In the genomic region with DNA sequence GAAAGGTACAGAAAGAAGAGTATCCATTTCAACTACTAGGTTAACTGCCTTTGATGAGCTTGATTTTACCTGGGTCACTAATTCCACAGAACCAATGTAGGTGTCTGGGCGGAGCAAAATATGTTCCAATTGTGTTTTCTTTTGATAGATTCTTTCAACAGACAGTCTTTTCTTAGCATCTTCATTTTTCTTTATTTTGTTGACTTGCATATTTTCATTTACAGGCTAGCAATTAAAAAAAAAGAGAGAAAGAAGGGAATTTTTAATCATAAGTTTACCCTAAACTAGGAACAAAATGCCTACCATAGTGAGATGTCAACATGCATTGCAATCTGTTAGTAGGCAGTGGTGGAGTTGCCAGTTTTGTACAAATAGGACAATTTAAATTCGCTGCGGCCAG, we compare ENCODE assay signal across 9 cellular contexts. TPM values are rescaled to one million over a fixed set of nuclear protein-coding genes. Genes with fewer than 3 reads are reported as not detected.
DNase-seq lines count a peak whose midpoint lies in the region; ATAC-seq and TF ChIP-seq lines count a peak whose summit lies in the region.
"Had no signal": no experiment of that assay in that cellular context is flagged by ENCODE, and none has a peak within 500 bp of the region (broad histone marks: within the 10 kb centered on the region; RNA-seq: fewer than 3 reads in every experiment).

No MANE protein-coding gene starts in this region.

- H3K9me3 Mint-ChIP-seq in T-helper 2 cell treated with Interferon-gamma antibody and Interleukin-4, amounts not matched to agents 5 μg/mL and 100 μg/mL, for 36 hours: no peaks in the 10 kb centered on the region
- H3K9me3 Mint-ChIP-seq in endothelial cell (ENCODE audit: unreplicated experiment) (no peaks in the 10 kb centered on the region), osteocyte (ENCODE audit: unreplicated experiment) (no peaks in the 10 kb centered on the region)

- peak overlapping the region; percentile 99 for H3K4me3 Mint-ChIP-seq in T-helper 2 cell treated with Interferon-gamma antibody and Interleukin-4, amounts not matched to agents 5 μg/mL and 100 μg/mL, for 36 hours
- peak overlapping the region; percentile 98 for H3K4me3 Mint-ChIP-seq in endothelial cell (ENCODE audit: unreplicated experiment)
- H3K4me3 Mint-ChIP-seq in osteocyte (ENCODE audit: unreplicated experiment): peak overlapping the region; percentile 94

- H3K27me3 Mint-ChIP-seq in T-helper 2 cell treated with Interferon-gamma antibody and Interleukin-4, amounts not matched to agents 5 μg/mL and 100 μg/mL, for 36 hours (ENCODE audit: low read depth): no peaks in the 10 kb centered on the region
- H3K27me3 Mint-ChIP-seq in endothelial cell (ENCODE audit: unreplicated experiment): peaks cover 2% of the 10 kb centered on the region
- no peaks in the 10 kb centered on the region for H3K27me3 Mint-ChIP-seq in osteocyte (ENCODE audit: unreplicated experiment)

- intact Hi-C loops in Panc1 (cut with micrococcal nuclease; ENCODE audit: unreplicated experiment): loop anchor here (10.0 kb wide), 1 partner anchor 112 kb away; a partner anchor contains a TSS

- peak overlapping the region; percentile 97 for H3K27ac Mint-ChIP-seq in T-helper 2 cell treated with Interferon-gamma antibody and Interleukin-4, amounts not matched to agents 5 μg/mL and 100 μg/mL, for 36 hours
- H3K27ac Mint-ChIP-seq in endothelial cell (ENCODE audit: unreplicated experiment) (no peak overlapping the region), osteocyte (ENCODE audit: unreplicated experiment) (peak overlapping the region; percentile 47)

- CTCF ChIA-PET in Panc1 (lab: Charles Lee): interaction anchor here (0.5 to 0.6 kb wide), 2 partner anchors 33 to 1272 kb away, joined by 3 to 5 read pairs; a partner anchor contains a TSS

- peaks cover 40% of the 10 kb centered on the region for H3K4me1 Mint-ChIP-seq in T-helper 2 cell treated with Interferon-gamma antibody and Interleukin-4, amounts not matched to agents 5 μg/mL and 100 μg/mL, for 36 hours (ENCODE audit: low read depth)
- H3K4me1 Mint-ChIP-seq in endothelial cell (ENCODE audit: unreplicated experiment) (peaks cover 7% of the 10 kb centered on the region), osteocyte (ENCODE audit: unreplicated experiment) (peaks cover 41% of the 10 kb centered on the region)

- H3K27me3 ChIP-seq in Panc1 (ENCODE audit: control insufficient read depth, insufficient read depth, low read length): no peaks in the 10 kb centered on the region

- H3K4me3 ChIP-seq in Panc1 (ENCODE audit: low read depth in 2 of 2, low read length in 2 of 2): peak overlapping the region; percentile 83 to 86

- H3K27ac ChIP-seq in Panc1 (ENCODE audit: low read length): peak overlapping the region; percentile 95

- TF ChIP-seq CTCF in Panc1 (IDR thresholded peaks at IDR 0.05): no peak
- TF ChIP-seq CTCF in endothelial cell (IDR thresholded peaks at IDR 0.05; ENCODE audit: unreplicated experiment): no peak
- TF ChIP-seq CTCF in osteocyte (IDR thresholded peaks at IDR 0.05): no peak
- no peak for TF ChIP-seq CTCF in GM13977 (IDR thresholded peaks at IDR 0.05; ENCODE audit: extremely low read depth, insufficient read depth, missing control alignments)

- H3K36me3 Mint-ChIP-seq in T-helper 2 cell treated with Interferon-gamma antibody and Interleukin-4, amounts not matched to agents 5 μg/mL and 100 μg/mL, for 36 hours (ENCODE audit: low read depth): peaks cover 49% of the 10 kb centered on the region
- H3K36me3 Mint-ChIP-seq in endothelial cell (ENCODE audit: low read depth, unreplicated experiment) (no peaks in the 10 kb centered on the region), osteocyte (ENCODE audit: unreplicated experiment) (no peaks in the 10 kb centered on the region)

- ATAC-seq in Panc1 (no peak), GM18868 (IDR thresholded peaks at IDR 0.05; ENCODE audit: unreplicated experiment) (no peak)

- DNase-seq in T-helper 2 cell treated with Interferon-gamma antibody and Interleukin-4, amounts not matched to agents 5 μg/mL and 100 μg/mL, for 36 hours (ENCODE audit: low spot score): no peak
- no peak for DNase-seq in T-helper 2 cell
- DNase-seq in Panc1 (ENCODE audit: low read depth, low spot score): no peak
- no peak for DNase-seq in endothelial cell (ENCODE audit: low spot score)
- DNase-seq in osteocyte (ENCODE audit: extremely low spot score, unreplicated experiment): no peak
- DNase-seq in NOMO-1 treated with DMSO at 0.1 percent for 48 hours (lab: John Stamatoyannopoulos, UW; ENCODE audit: unreplicated experiment): no peak
- no peak for DNase-seq in GM13977 (ENCODE audit: low spot score)
- DNase-seq: aorta had no signal

- peaks cover 33% of the 10 kb centered on the region for H3K36me3 ChIP-seq in Panc1 (ENCODE audit: control insufficient read depth, insufficient read depth, low read length)

- POLR2A ChIA-PET in Panc1 (lab: Charles Lee): no interaction called here

- no peaks in the 10 kb centered on the region for H3K9me3 ChIP-seq in Panc1 (ENCODE audit: control insufficient read depth, insufficient read depth, low read depth, low read length)

- H3K4me1 ChIP-seq in Panc1 (ENCODE audit: control insufficient read depth, insufficient read depth, low read length): peaks cover 18% of the 10 kb centered on the region

- in situ Hi-C loops in Panc1 (cut with HindIII; ENCODE audit: low pct_unique_long_range_greater_than_20kb, low sequenced_read_pairs): no loop called here
- in situ Hi-C loops in GM13977 (cut with MboI; ENCODE audit: low pct_unique_long_range_greater_than_20kb, low sequenced_read_pairs, unreplicated experiment): no loop called here

- BruUV-seq in Panc1 (replicated peaks; lab: Mats Ljungman, UMichigan): no TSS peak

RNA-seq across cellular contexts. Expression of a gene that starts 1.0 kb away (rescaled TPM):
- 230 TPM for total RNA-seq in Panc1 (2021; ENCODE audit: unreplicated experiment)
- polyA plus RNA-seq in Panc1 (2012; ENCODE audit: insufficient read length): 28.5 TPM
- 28.3 TPM for total RNA-seq in endothelial cell (ENCODE audit: unreplicated experiment)
- total RNA-seq in osteocyte: 41.9 and 43.3 TPM in 2 replicates

RNA-seq across cellular contexts. Expression of a gene that starts 26.6 kb away (rescaled TPM):
- 27.1 TPM for total RNA-seq in Panc1 (2021; ENCODE audit: unreplicated experiment)
- 30.2 TPM for polyA plus RNA-seq in Panc1 (2012; ENCODE audit: insufficient read length)
- total RNA-seq in endothelial cell (ENCODE audit: unreplicated experiment): 1,531 TPM
- 2,074 and 2,132 TPM in 2 replicates for total RNA-seq in osteocyte

RNA-seq across cellular contexts. Expression of a gene that starts 52.1 kb away (rescaled TPM):
- total RNA-seq in Panc1 (2021; ENCODE audit: unreplicated experiment) (0.33 TPM), endothelial cell (ENCODE audit: unreplicated experiment) (1.1 TPM), osteocyte (0.40 TPM in 1 of 2 replicates, not detected in the other)
- 5.8 TPM for polyA plus RNA-seq in Panc1 (2012; ENCODE audit: insufficient read length)
- polyA plus RNA-seq: aorta had no signal

Comparison
In these comparisons a context has a peak if more than half of its experiments do, and no peak if none do; other contexts are left out.
1. RNA of a gene that starts 26.6 kb away (total RNA-seq): 2,074 to 2,132 TPM in osteocyte and 1,531 TPM in endothelial cell (single experiment); 27.1 TPM in Panc1 (single experiment); every median in the first group is over 10 times any median in the second.
2. Peak in every context shown above with its lines, with median percentiles within 50 percentile points of each other: H3K4me3 Mint-ChIP-seq.